In genomic region chr5:178529080-178529479, GRCh38 we compare ENCODE assay signal across 15 cellular contexts.
A peak's percentile ranks its signal among the peaks of the same experiment; 100 is the strongest.
DNase-seq lines count a peak whose midpoint lies in the region; ATAC-seq and TF ChIP-seq lines count a peak whose summit lies in the region.
"Had no signal": no experiment of that assay in that cellular context is flagged by ENCODE, and none has a peak within 500 bp of the region (broad histone marks: within the 10 kb centered on the region; RNA-seq: fewer than 3 reads in every experiment).

No MANE protein-coding gene starts in this region.

- POLR2A ChIA-PET in HEK293 (lab: Yijun Ruan, JAX) (no interaction called here), RWPE1 (lab: Yijun Ruan, JAX; ENCODE audit: low non-redundant PET) (no interaction called here), WTC11 (lab: Charles Lee) (no interaction called here)

- H3K4me3 Mint-ChIP-seq in WTC11, result no peak overlapping the region

- peak overlapping the region; percentile 86 for H3K23ac ChIP-seq in mesendoderm (ENCODE audit: low read length)

- DNase-seq in RWPE1 (ENCODE audit: low spot score) (no peak), mesendoderm (peak; percentile 61), spleen (peak; percentile 22), WTC11 (ENCODE audit: low spot score) (no peak), NCI-H526 treated with DMSO at 0.1 percent for 48 hours (lab: John Stamatoyannopoulos, UW) (no peak)
- DNase-seq: EL, NCI-H1092 treated with DMSO at 0.1 percent for 48 hours, NCI-H1694, NCI-H748 treated with DMSO at 0.1 percent for 48 hours, SIG-M5 had no signal

- no peak overlapping the region for H3K4ac ChIP-seq in mesendoderm (ENCODE audit: low read depth, low read length)

- intact Hi-C loops in spleen (cut with DNase I; ENCODE audit: low total_unique reads), result no loop called here

- H3K79me1 ChIP-seq in mesendoderm (ENCODE audit: low read length), result no peaks in the 10 kb centered on the region

- no peak overlapping the region for H3K27ac Mint-ChIP-seq in WTC11

- CTCF ChIA-PET in HEK293 (lab: Yijun Ruan, JAX), result interaction anchor here (0.6 kb wide), 1 partner anchor 23 kb away, joined by 3 read pairs; no protein-coding TSS in a partner anchor
- CTCF ChIA-PET in RWPE1 (lab: Yijun Ruan, JAX), result no interaction called here
- CTCF ChIA-PET in WTC11 (lab: Charles Lee), result no interaction called here

- H3K4me1 ChIP-seq in HEK293 (ENCODE audit: control insufficient read depth, insufficient read depth, low read length), result no peaks in the 10 kb centered on the region
- peaks cover 7% of the 10 kb centered on the region for H3K4me1 ChIP-seq in mesendoderm (ENCODE audit: control insufficient read depth, low read depth, low read length)
- H3K4me1 ChIP-seq in spleen, result peaks cover 0 to 10% (median 0%) of the 10 kb centered on the region in 6 donors
- H3K4me1 ChIP-seq: HAP-1 had no signal

- H4K5ac ChIP-seq in mesendoderm (ENCODE audit: low read length), result no peak overlapping the region

- no peak overlapping the region for H4K8ac ChIP-seq in mesendoderm (ENCODE audit: low read depth, low read length)

- H3K9ac ChIP-seq in mesendoderm (ENCODE audit: low read length), result no peak overlapping the region
- H3K9ac ChIP-seq: BLaER1 had no signal

- H3K27me3 ChIP-seq in mesendoderm (ENCODE audit: insufficient read depth, low read length, poor library complexity), result no peaks in the 10 kb centered on the region
- no peaks in the 10 kb centered on the region for H3K27me3 ChIP-seq in spleen (replicated peaks in 1 of 7)
- H3K27me3 ChIP-seq: BLaER1 had no signal

- no peaks in the 10 kb centered on the region for H3K27me3 Mint-ChIP-seq in WTC11 (ENCODE audit: low read depth)

- peaks cover 29% of the 10 kb centered on the region for H3K4me1 Mint-ChIP-seq in WTC11

- H2BK5ac ChIP-seq in mesendoderm (ENCODE audit: low read length), result no peak overlapping the region

- H2BK120ac ChIP-seq in mesendoderm (ENCODE audit: low read depth, low read length), result no peak overlapping the region

- no peak overlapping the region for H3K18ac ChIP-seq in mesendoderm (ENCODE audit: low read length)

- TF ChIP-seq CTCF in HEK293 (tag by site-specific recombination; IDR thresholded peaks at IDR 0.05), result no peak
- no peak for TF ChIP-seq CTCF in RWPE1 (conservative IDR thresholded peaks at IDR 0.05; ENCODE audit: low read depth)
- TF ChIP-seq CTCF in spleen (IDR thresholded peaks at IDR 0.05 in 8 of 11, conservative IDR thresholded peaks at IDR 0.05 in 3 of 11), result no peak
- TF ChIP-seq CTCF in WTC11 (IDR thresholded peaks at IDR 0.05), result no peak

- H3K27ac ChIP-seq in HEK293 (ENCODE audit: extremely low read depth, low read depth, low read length), result no peak overlapping the region
- H3K27ac ChIP-seq in RWPE1, result 0 out of 2 replicates have a peak overlapping the region, but pooled peaks have one; percentile 90
- H3K27ac ChIP-seq in mesendoderm (ENCODE audit: low read depth, low read length), result no peak overlapping the region
- H3K27ac ChIP-seq in spleen, result no peak overlapping the region
- H3K27ac ChIP-seq: BLaER1 had no signal

- H3K9me3 Mint-ChIP-seq in WTC11, result no peaks in the 10 kb centered on the region

- H3K36me3 ChIP-seq in HEK293 (ENCODE audit: control insufficient read depth in 2 of 2, insufficient read depth in 1 of 2, low read length in 2 of 2), result no peaks in the 10 kb centered on the region
- no peaks in the 10 kb centered on the region for H3K36me3 ChIP-seq in mesendoderm (ENCODE audit: control insufficient read depth, insufficient read depth, low read length)
- H3K36me3 ChIP-seq in spleen, result no peaks in the 10 kb centered on the region
- H3K36me3 ChIP-seq: BLaER1, HAP-1 had no signal

- H2BK15ac ChIP-seq in mesendoderm (replicated peaks; ENCODE audit: low read depth), result no peak overlapping the region

- H3K4me2 ChIP-seq in mesendoderm (ENCODE audit: low read length), result no peak overlapping the region
- H3K4me2 ChIP-seq: BLaER1 had no signal

- no CpG with 5 or more reads among the region's 11 CpGs for WGBS in mesendoderm (ENCODE audit: extremely low coverage, insufficient coverage, low lambda C conversion rate)
- WGBS in spleen, 5 donors, result 40 to 75% (median 50%) methylated on average over 8 to 11 of the region's 11 CpGs

- H2AK5ac ChIP-seq in mesendoderm (ENCODE audit: low read length), result no peak overlapping the region

- no peaks in the 10 kb centered on the region for H3K9me3 ChIP-seq in HEK293 (ENCODE audit: control insufficient read depth, insufficient read depth, low read depth, low read length)
- no peaks in the 10 kb centered on the region for H3K9me3 ChIP-seq in spleen
- H3K9me3 ChIP-seq: BLaER1, HAP-1 had no signal

- no peaks in the 10 kb centered on the region for H3K36me3 Mint-ChIP-seq in WTC11

- no peaks in the 10 kb centered on the region for H3K79me2 ChIP-seq in mesendoderm (ENCODE audit: control insufficient read depth, insufficient read depth, low read length)

- no peak for TF ChIP-seq POLR2A in spleen (IDR thresholded peaks at IDR 0.05)

- H3K56ac ChIP-seq in mesendoderm (ENCODE audit: low read length), result peak overlapping the region; percentile 20

- no peak for ATAC-seq in WTC11
- ATAC-seq in GM19395 (IDR thresholded peaks at IDR 0.05; ENCODE audit: unreplicated experiment), result no peak
- ATAC-seq: Panc1 had no signal

- H3K4me3 ChIP-seq in HEK293 (ENCODE audit: low read depth, low read length) (no peak overlapping the region), mesendoderm (ENCODE audit: low read length) (no peak overlapping the region), spleen (no peak overlapping the region)
- H3K4me3 ChIP-seq: BLaER1, HAP-1 had no signal

TF ChIP-seq in HEK293, 187 proteins besides CTCF, POLR2A, EP300 and RAD21:
- TF ChIP-seq ZNF274 (IDR thresholded peaks at IDR 0.05; ENCODE audit: low read length), result no peak
- TF ChIP-seq ZNF274 (tag by site-specific recombination; IDR thresholded peaks at IDR 0.05; ENCODE audit: borderline replicate concordance), result no peak
- no peak for TF ChIP-seq ZNF555 (tag by site-specific recombination; conservative IDR thresholded peaks at IDR 0.05)
- 0 out of 2 replicates have a peak, but pooled peaks have one; percentile 36 for TF ChIP-seq ZFHX2 (tag by site-specific recombination; conservative IDR thresholded peaks at IDR 0.05)

TF ChIP-seq in WTC11, 78 proteins besides CTCF, POLR2A, EP300 and RAD21:
- TF ChIP-seq, protein P1, sequence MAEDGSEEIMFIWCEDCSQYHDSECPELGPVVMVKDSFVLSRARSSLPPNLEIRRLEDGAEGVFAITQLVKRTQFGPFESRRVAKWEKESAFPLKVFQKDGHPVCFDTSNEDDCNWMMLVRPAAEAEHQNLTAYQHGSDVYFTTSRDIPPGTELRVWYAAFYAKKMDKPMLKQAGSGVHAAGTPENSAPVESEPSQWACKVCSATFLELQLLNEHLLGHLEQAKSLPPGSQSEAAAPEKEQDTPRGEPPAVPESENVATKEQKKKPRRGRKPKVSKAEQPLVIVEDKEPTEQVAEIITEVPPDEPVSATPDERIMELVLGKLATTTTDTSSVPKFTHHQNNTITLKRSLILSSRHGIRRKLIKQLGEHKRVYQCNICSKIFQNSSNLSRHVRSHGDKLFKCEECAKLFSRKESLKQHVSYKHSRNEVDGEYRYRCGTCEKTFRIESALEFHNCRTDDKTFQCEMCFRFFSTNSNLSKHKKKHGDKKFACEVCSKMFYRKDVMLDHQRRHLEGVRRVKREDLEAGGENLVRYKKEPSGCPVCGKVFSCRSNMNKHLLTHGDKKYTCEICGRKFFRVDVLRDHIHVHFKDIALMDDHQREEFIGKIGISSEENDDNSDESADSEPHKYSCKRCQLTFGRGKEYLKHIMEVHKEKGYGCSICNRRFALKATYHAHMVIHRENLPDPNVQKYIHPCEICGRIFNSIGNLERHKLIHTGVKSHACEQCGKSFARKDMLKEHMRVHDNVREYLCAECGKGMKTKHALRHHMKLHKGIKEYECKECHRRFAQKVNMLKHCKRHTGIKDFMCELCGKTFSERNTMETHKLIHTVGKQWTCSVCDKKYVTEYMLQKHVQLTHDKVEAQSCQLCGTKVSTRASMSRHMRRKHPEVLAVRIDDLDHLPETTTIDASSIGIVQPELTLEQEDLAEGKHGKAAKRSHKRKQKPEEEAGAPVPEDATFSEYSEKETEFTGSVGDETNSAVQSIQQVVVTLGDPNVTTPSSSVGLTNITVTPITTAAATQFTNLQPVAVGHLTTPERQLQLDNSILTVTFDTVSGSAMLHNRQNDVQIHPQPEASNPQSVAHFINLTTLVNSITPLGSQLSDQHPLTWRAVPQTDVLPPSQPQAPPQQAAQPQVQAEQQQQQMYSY (CRISPR knock-in tag; IDR thresholded peaks at IDR 0.05), result no peak
- TF ChIP-seq GRHL2 (CRISPR knock-in tag; IDR thresholded peaks at IDR 0.05; ENCODE audit: insufficient replicate concordance, severe bottlenecking) (no peak), ZNF423 (CRISPR knock-in tag; IDR thresholded peaks at IDR 0.05) (no peak), CBFB (CRISPR knock-in tag; IDR thresholded peaks at IDR 0.05; ENCODE audit: low read depth) (no peak), JUN (CRISPR knock-in tag; IDR thresholded peaks at IDR 0.05) (no peak), FOXP4 (CRISPR knock-in tag; IDR thresholded peaks at IDR 0.05) (no peak), MYBL2 (CRISPR knock-in tag; IDR thresholded peaks at IDR 0.05) (no peak)

Comparison
In these comparisons a context has a peak if more than half of its experiments do, and no peak if none do; other contexts are left out.
1. DNase-seq: peak in mesendoderm (single experiment) and spleen (single experiment); none in RWPE1 (single experiment), WTC11 (single experiment) and NCI-H526 treated with DMSO at 0.1 percent for 48 hours (single experiment).